ENCODE assay signal across 15 cellular contexts in genomic region chr10:92657024-92657423, GRCh38. TPM values are rescaled to one million over a fixed set of nuclear protein-coding genes. Genes with fewer than 3 reads are reported as not detected.
A peak's percentile ranks its signal among the peaks of the same experiment; 100 is the strongest.
DNase-seq lines count a peak whose midpoint lies in the region; TF ChIP-seq lines count a peak whose summit lies in the region.
"Had no signal": no experiment of that assay in that cellular context is flagged by ENCODE, and none has a peak within 500 bp of the region (broad histone marks: within the 10 kb centered on the region; RNA-seq: fewer than 3 reads in every experiment).

No MANE protein-coding gene starts in this region.

- H3K36me3 ChIP-seq in OCI-LY7 (ENCODE audit: insufficient read depth, low read length) (peaks cover 52% of the 10 kb centered on the region), prostate gland (no peaks in the 10 kb centered on the region)

- CTCF ChIA-PET in OCI-LY7 (lab: Charles Lee; ENCODE audit: unreplicated experiment) = no interaction called here

- H3K9me2 ChIP-seq in OCI-LY7 (ENCODE audit: insufficient read depth, low read length) = no peaks in the 10 kb centered on the region

- H2AFZ ChIP-seq in OCI-LY7 (ENCODE audit: low read length) = no peak overlapping the region

- no peak overlapping the region for H3K27ac ChIP-seq in OCI-LY7 (ENCODE audit: low read depth, low read length, poor library complexity, severe bottlenecking)
- no peak overlapping the region for H3K27ac ChIP-seq in prostate gland

- no peak overlapping the region for H3K4me3 ChIP-seq in choroid plexus epithelial cell (ENCODE audit: low read depth, low read length)
- no peak overlapping the region for H3K4me3 ChIP-seq in OCI-LY7 (ENCODE audit: low read depth, low read length, poor library complexity, severe bottlenecking)
- no peak overlapping the region for H3K4me3 ChIP-seq in prostate gland
- H3K4me3 ChIP-seq: GM12878 had no signal

- no peak for TF ChIP-seq POLR2A in prostate gland (IDR thresholded peaks at IDR 0.05)

- no TSS peak for BruUV-seq in OCI-LY7 (replicated peaks; lab: Mats Ljungman, UMichigan)

- H3K27me3 ChIP-seq in prostate gland (replicated peaks; ENCODE audit: insufficient read depth) = no peaks in the 10 kb centered on the region
- H3K27me3 ChIP-seq: BE2C had no signal

- H3K9me3 ChIP-seq in OCI-LY7 (ENCODE audit: low read length) (no peaks in the 10 kb centered on the region; the same call in 1 of the 2 replicates), prostate gland (no peaks in the 10 kb centered on the region)
- H3K9me3 ChIP-seq: BE2C had no signal

- H3K79me2 ChIP-seq in OCI-LY7 (ENCODE audit: insufficient read depth, low read depth, low read length) = no peaks in the 10 kb centered on the region

- intact Hi-C loops in OCI-LY7 (cut with micrococcal nuclease; ENCODE audit: unreplicated experiment) = no loop called here
- intact Hi-C loops in prostate gland (cut with DNase I) = no loop called here

- peak; percentile 23 for DNase-seq in EL
- peak; percentile 19 for DNase-seq in LHCN-M2 (ENCODE audit: low read depth)
- DNase-seq in choroid plexus epithelial cell (ENCODE audit: low read depth) = peak; percentile 28
- peak; percentile 45 for DNase-seq in iris pigment epithelial cell (ENCODE audit: low read depth)
- no peak for DNase-seq in OCI-LY7 (ENCODE audit: low spot score)
- no peak for DNase-seq in NCI-H1436 (lab: John Stamatoyannopoulos, UW)
- DNase-seq in prostate gland (ENCODE audit: low spot score) = no peak
- DNase-seq: BE2C; CD4-positive, alpha-beta T cell; Karpas-422; NCI-H2081 treated with DMSO at 0.1 percent for 48 hours; NCI-H510A; NCI-H774; Right ventricle myocardium superior had no signal

- POLR2A ChIA-PET in OCI-LY7 (lab: Charles Lee) = interaction anchor here (1.0 to 1.5 kb wide), 4 partner anchors 10 to 66 kb away, joined by 3 to 6 read pairs (median 3); partner anchors contain the start of gene HHEX

- no peak overlapping the region for H3K4me2 ChIP-seq in OCI-LY7 (ENCODE audit: low read length)

- H3K4me1 ChIP-seq in OCI-LY7 (ENCODE audit: insufficient read depth, low read length, poor library complexity, severe bottlenecking) (no peaks in the 10 kb centered on the region), prostate gland (replicated peaks) (no peaks in the 10 kb centered on the region)
- H3K4me1 ChIP-seq: BE2C had no signal

- TF ChIP-seq CTCF in choroid plexus epithelial cell (conservative IDR thresholded peaks at IDR 0.05; ENCODE audit: low read depth, low read length) (no peak), OCI-LY7 (conservative IDR thresholded peaks at IDR 0.05; ENCODE audit: low read length) (no peak), prostate gland (IDR thresholded peaks at IDR 0.05) (no peak)

- WGBS in prostate gland = 89% methylated on average over 5 of the region's 5 CpGs

- no peaks in the 10 kb centered on the region for H4K20me1 ChIP-seq in OCI-LY7 (ENCODE audit: insufficient read depth, low read length)

RNA-seq across cellular contexts. Expression of gene HHEX, which starts 32.7 kb away (rescaled TPM):
- total RNA-seq in LHCN-M2 (2014; rRNA removed) (0.06 TPM in 1 of 2 replicates, not detected in the other), OCI-LY7 (2022) (1.6 and 1.7 TPM in 2 replicates), prostate gland (1 to 10 TPM; 3.0 to 6.6 TPM)
- 0.27 TPM for polyA plus RNA-seq in LHCN-M2 (2012)
- 2.1 and 2.8 TPM in 2 replicates for total RNA-seq in OCI-LY7 (2014; rRNA removed; shearing (Covaris generic))

Comparison
In these comparisons a context has a peak if more than half of its experiments do, and no peak if none do; other contexts are left out.
1. DNase-seq: peak in EL (single experiment), LHCN-M2 (single experiment), choroid plexus epithelial cell (single experiment) and iris pigment epithelial cell (single experiment); none in OCI-LY7 (single experiment), NCI-H1436 (single experiment) and prostate gland (single experiment).